Comparison of ENCODE assay signal across 11 cellular contexts in the genomic region with DNA sequence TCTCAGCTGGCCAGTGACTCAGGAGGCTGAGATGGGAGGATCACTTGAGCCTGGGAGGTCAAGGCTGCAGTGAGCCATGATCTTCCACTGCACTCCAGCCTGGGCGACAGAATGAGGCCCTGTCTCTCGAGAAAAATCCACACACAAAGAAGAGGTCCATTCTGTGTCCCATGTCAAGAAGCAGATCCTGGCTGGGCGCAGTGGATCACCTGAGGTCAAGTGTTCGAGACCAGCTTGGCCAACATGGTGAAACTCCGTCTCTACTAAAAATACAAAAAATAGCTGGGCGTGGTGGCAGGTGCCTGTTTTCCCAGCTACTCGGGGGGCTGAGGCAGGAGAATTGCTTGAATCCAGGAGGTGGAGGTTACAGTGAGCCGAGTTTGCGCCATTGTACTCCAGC. TPM values are rescaled to one million over a fixed set of nuclear protein-coding genes. Genes with fewer than 3 reads are reported as not detected.
DNase-seq lines count a peak whose midpoint lies in the region; ATAC-seq lines count a peak whose summit lies in the region.
"Not testable (repeated sequence)": the region's sequence is repeated elsewhere in the genome, so short reads cannot be mapped to it uniquely, and the experiment has no call there.
"Had no signal": no experiment of that assay in that cellular context is flagged by ENCODE, and none has a peak within 500 bp of the region (broad histone marks: within the 10 kb centered on the region; RNA-seq: fewer than 3 reads in every experiment).

No MANE protein-coding gene starts in this region.

- intact Hi-C loops in CD4-positive, alpha-beta memory T cell (cut with micrococcal nuclease) = loop anchor here (5.0 kb wide), 1 partner anchor 216 kb away; the partner anchor contains the start of gene UBE2Q1

- H3K4me3 Mint-ChIP-seq in CD4-positive, alpha-beta memory T cell = peak overlapping the region in 6 of 8 donors; percentile 29 to 87 (median 70)
- not testable (repeated sequence) for H3K4me3 Mint-ChIP-seq in activated CD4-positive, alpha-beta memory T cell treated with anti-CD3 and anti-CD28 coated beads, Interleukin-2, amount 10 ng/mL, durations not matched to agents 7 days and 5 days
- peak overlapping the region; percentile 84 for H3K4me3 Mint-ChIP-seq in activated T-helper 17 cell treated with anti-CD3 and anti-CD28 coated beads, Interleukin-2, amount 50 U/mL, for 72 hours
- peak overlapping the region; percentile 35 for H3K4me3 Mint-ChIP-seq in activated naive CD8-positive, alpha-beta T cell
- H3K4me3 Mint-ChIP-seq in immature natural killer cell = peak overlapping the region in 3 of 5 donors; percentile 43 to 88 (median 46)
- peak overlapping the region; percentile 72 for H3K4me3 Mint-ChIP-seq in stimulated activated effector memory CD8-positive, alpha-beta T cell treated with anti-CD3 and anti-CD28 coated beads, Interleukin-12 subunit alpha, Interleukin-12 subunit beta, amount 100 ng/mL, for 72 hours

- peaks cover 64 to 96% (median 82%) of the 10 kb centered on the region in 4 donors for H3K4me1 Mint-ChIP-seq in CD4-positive, alpha-beta memory T cell
- H3K4me1 Mint-ChIP-seq in activated CD4-positive, alpha-beta memory T cell treated with anti-CD3 and anti-CD28 coated beads, Interleukin-2, amount 10 ng/mL, durations not matched to agents 7 days and 5 days = peaks cover 96% of the 10 kb centered on the region
- H3K4me1 Mint-ChIP-seq in activated T-helper 17 cell treated with anti-CD3 and anti-CD28 coated beads, Interleukin-2, amount 50 U/mL, for 72 hours = peaks cover 73% of the 10 kb centered on the region
- peaks cover 93% of the 10 kb centered on the region for H3K4me1 Mint-ChIP-seq in activated naive CD8-positive, alpha-beta T cell (ENCODE audit: low read depth)
- H3K4me1 Mint-ChIP-seq in immature natural killer cell = peaks cover 86 to 89% of the 10 kb centered on the region in 2 donors
- peaks cover 89% of the 10 kb centered on the region for H3K4me1 Mint-ChIP-seq in stimulated activated effector memory CD8-positive, alpha-beta T cell treated with anti-CD3 and anti-CD28 coated beads, Interleukin-12 subunit alpha, Interleukin-12 subunit beta, amount 100 ng/mL, for 72 hours

- peak overlapping the region; percentile 70 to 98 (median 86) for H3K27ac Mint-ChIP-seq in CD4-positive, alpha-beta memory T cell
- H3K27ac Mint-ChIP-seq in activated CD4-positive, alpha-beta memory T cell treated with anti-CD3 and anti-CD28 coated beads, Interleukin-2, amount 10 ng/mL, durations not matched to agents 7 days and 5 days = peak overlapping the region; percentile 61
- H3K27ac Mint-ChIP-seq in activated T-helper 17 cell treated with anti-CD3 and anti-CD28 coated beads, Interleukin-2, amount 50 U/mL, for 72 hours = peak overlapping the region; percentile 93
- H3K27ac Mint-ChIP-seq in activated naive CD8-positive, alpha-beta T cell = peak overlapping the region; percentile 97
- peak overlapping the region; percentile 35 to 98 (median 94) for H3K27ac Mint-ChIP-seq in immature natural killer cell
- peak overlapping the region; percentile 94 for H3K27ac Mint-ChIP-seq in stimulated activated effector memory CD8-positive, alpha-beta T cell treated with anti-CD3 and anti-CD28 coated beads, Interleukin-12 subunit alpha, Interleukin-12 subunit beta, amount 100 ng/mL, for 72 hours

- not testable (repeated sequence) for H3K27me3 ChIP-seq in CD4-positive, alpha-beta memory T cell (ENCODE audit: insufficient read depth, low read length); SJCRH30

- peak overlapping the region; percentile 66 for H3K27ac ChIP-seq in CD4-positive, alpha-beta memory T cell (ENCODE audit: low read depth, low read length)
- H3K27ac ChIP-seq in SJCRH30 = peak overlapping the region; percentile 63

- POLR2A ChIA-PET in CD4-positive, alpha-beta memory T cell (lab: Charles Lee; ENCODE audit: partially characterized antibody) = interaction anchor here (0.6 to 23.5 kb wide), 6 partner anchors 11 to 576 kb away, joined by 3 to 728 read pairs (median 50); partner anchors contain the start of genes ATP8B2, HAX1 and IL6R
- POLR2A ChIA-PET in activated CD4-positive, alpha-beta memory T cell treated with anti-CD3 and anti-CD28 coated beads, Interleukin-2, amount 10 ng/mL, durations not matched to agents 7 days and 5 days (lab: Charles Lee) = interaction anchor here (1.8 to 3.1 kb wide), 3 partner anchors 12 to 184 kb away, joined by 5 to 31 read pairs (median 11); partner anchors contain the start of gene UBAP2L

- not testable (repeated sequence) for H3K27me3 Mint-ChIP-seq in CD4-positive, alpha-beta memory T cell; activated CD4-positive, alpha-beta memory T cell treated with anti-CD3 and anti-CD28 coated beads, Interleukin-2, amount 10 ng/mL, durations not matched to agents 7 days and 5 days; activated T-helper 17 cell treated with anti-CD3 and anti-CD28 coated beads, Interleukin-2, amount 50 U/mL, for 72 hours; activated naive CD8-positive, alpha-beta T cell
- H3K27me3 Mint-ChIP-seq in immature natural killer cell (ENCODE audit: low read depth in 3 of 3) = peaks cover 4 to 11% (median 9%) of the 10 kb centered on the region in 3 donors

- H3K4me1 ChIP-seq in CD4-positive, alpha-beta memory T cell (ENCODE audit: insufficient read depth, low read length) = peaks cover 100% of the 10 kb centered on the region
- H3K4me1 ChIP-seq in SJCRH30 = peaks cover 12% of the 10 kb centered on the region

- DNase-seq in CD4-positive, alpha-beta memory T cell; SJCRH30; activated CD4-positive, alpha-beta memory T cell treated with anti-CD3 and anti-CD28 coated beads, Interleukin-2, amount 10 ng/mL, durations not matched to agents 7 days and 5 days; immature natural killer cell; stimulated activated effector memory CD8-positive, alpha-beta T cell treated with anti-CD3 and anti-CD28 coated beads, Interleukin-12 subunit alpha, Interleukin-12 subunit beta, amount 100 ng/mL, for 72 hours (ENCODE audit: low spot score in 2 of 2): not testable (repeated sequence)

- not testable (repeated sequence) for H3K9me3 ChIP-seq in CD4-positive, alpha-beta memory T cell (ENCODE audit: control insufficient read depth in 1 of 2, low read length in 2 of 2); SJCRH30 (replicated peaks)

- peaks cover 70% of the 10 kb centered on the region for H3K36me3 ChIP-seq in CD4-positive, alpha-beta memory T cell (ENCODE audit: insufficient read depth, low read length)
- H3K36me3 ChIP-seq in SJCRH30 = peaks cover 36% of the 10 kb centered on the region

- H3K4me3 ChIP-seq in CD4-positive, alpha-beta memory T cell (ENCODE audit: low read length in 2 of 2); SJCRH30: not testable (repeated sequence)

- peaks cover 85 to 86% of the 10 kb centered on the region in 2 donors for H3K36me3 Mint-ChIP-seq in CD4-positive, alpha-beta memory T cell
- peaks cover 91% of the 10 kb centered on the region for H3K36me3 Mint-ChIP-seq in activated CD4-positive, alpha-beta memory T cell treated with anti-CD3 and anti-CD28 coated beads, Interleukin-2, amount 10 ng/mL, durations not matched to agents 7 days and 5 days (ENCODE audit: low read depth)
- H3K36me3 Mint-ChIP-seq in activated T-helper 17 cell treated with anti-CD3 and anti-CD28 coated beads, Interleukin-2, amount 50 U/mL, for 72 hours (ENCODE audit: low read depth) = peaks cover 100% of the 10 kb centered on the region
- H3K36me3 Mint-ChIP-seq in activated naive CD8-positive, alpha-beta T cell = peaks cover 35% of the 10 kb centered on the region
- peaks cover 31 to 57% (median 40%) of the 10 kb centered on the region in 3 donors for H3K36me3 Mint-ChIP-seq in immature natural killer cell
- H3K36me3 Mint-ChIP-seq in stimulated activated effector memory CD8-positive, alpha-beta T cell treated with anti-CD3 and anti-CD28 coated beads, Interleukin-12 subunit alpha, Interleukin-12 subunit beta, amount 100 ng/mL, for 72 hours = peaks cover 100% of the 10 kb centered on the region

- not testable (repeated sequence) for H3K9me3 Mint-ChIP-seq in CD4-positive, alpha-beta memory T cell; activated CD4-positive, alpha-beta memory T cell treated with anti-CD3 and anti-CD28 coated beads, Interleukin-2, amount 10 ng/mL, durations not matched to agents 7 days and 5 days; activated T-helper 17 cell treated with anti-CD3 and anti-CD28 coated beads, Interleukin-2, amount 50 U/mL, for 72 hours; activated naive CD8-positive, alpha-beta T cell (ENCODE audit: low read depth); immature natural killer cell; stimulated activated effector memory CD8-positive, alpha-beta T cell treated with anti-CD3 and anti-CD28 coated beads, Interleukin-12 subunit alpha, Interleukin-12 subunit beta, amount 100 ng/mL, for 72 hours

- ATAC-seq in activated T-helper 17 cell treated with anti-CD3 and anti-CD28 coated beads, Interleukin-2, amount 50 U/mL, for 72 hours (replicated peaks); stimulated activated effector memory CD8-positive, alpha-beta T cell treated with anti-CD3 and anti-CD28 coated beads, Interleukin-12 subunit alpha, Interleukin-12 subunit beta, amount 100 ng/mL, for 72 hours: not testable (repeated sequence)

- CTCF ChIA-PET in CD4-positive, alpha-beta memory T cell (lab: Charles Lee; ENCODE audit: partially characterized antibody) = interaction anchor here (1.2 to 20.2 kb wide), 4 partner anchors 11 to 138 kb away, joined by 3 to 543 read pairs (median 19); partner anchors contain the start of gene ATP8B2
- CTCF ChIA-PET in activated CD4-positive, alpha-beta memory T cell treated with anti-CD3 and anti-CD28 coated beads, Interleukin-2, amount 10 ng/mL, durations not matched to agents 7 days and 5 days (lab: Charles Lee) = interaction anchor here (0.9 to 5.2 kb wide), 3 partner anchors 15 to 142 kb away, joined by 3 to 42 read pairs (median 8); partner anchors contain the start of gene ATP8B2

RNA-seq across cellular contexts. Expression of gene ATP8B2, which starts 16.0 kb away (rescaled TPM):
- total RNA-seq in CD4-positive, alpha-beta memory T cell = 100 to 1,000 TPM; 186 TPM
- polyA plus RNA-seq in CD4-positive, alpha-beta memory T cell = 10 to 100 TPM; 53.5 to 95.4 TPM
- total RNA-seq in SJCRH30 (2014; rRNA removed; shearing (Covaris generic)) = 21.2 and 25.7 TPM in 2 replicates
- 100 to 1,000 TPM; 142 to 149 TPM for total RNA-seq in activated CD4-positive, alpha-beta memory T cell treated with anti-CD3 and anti-CD28 coated beads, Interleukin-2, amount 10 ng/mL, durations not matched to agents 7 days and 5 days
- total RNA-seq in activated T-helper 17 cell treated with anti-CD3 and anti-CD28 coated beads, Interleukin-2, amount 50 U/mL, for 72 hours = 10 to 100 TPM; 64.3 to 69.0 TPM
- polyA plus RNA-seq in immature natural killer cell = 10 to 100 TPM in 2 of 3 donors, 1 to 10 TPM in 1; 8.5 to 27.4 (median 16.5) TPM

RNA-seq across cellular contexts. Expression of gene AQP10, which starts 20.5 kb away (rescaled TPM):
- total RNA-seq in CD4-positive, alpha-beta memory T cell = not detected
- polyA plus RNA-seq in CD4-positive, alpha-beta memory T cell = not detected
- total RNA-seq in SJCRH30 (2014; rRNA removed; shearing (Covaris generic)) = not detected in 2 replicates
- not detected for total RNA-seq in activated CD4-positive, alpha-beta memory T cell treated with anti-CD3 and anti-CD28 coated beads, Interleukin-2, amount 10 ng/mL, durations not matched to agents 7 days and 5 days
- total RNA-seq in activated T-helper 17 cell treated with anti-CD3 and anti-CD28 coated beads, Interleukin-2, amount 50 U/mL, for 72 hours = not detected
- under 1 TPM in 1 of 3 donors, not detected in 2; 0.24 TPM for polyA plus RNA-seq in immature natural killer cell
- total RNA-seq: GM23338, H7 had no signal
- polyA plus RNA-seq: A549, AG04450, GM23338 had no signal
